ENCODE assay signal across 34 cellular contexts in genomic region chr21:22363504-22363903, GRCh38.
"Had no signal": no experiment of that assay in that cellular context is flagged by ENCODE, and none has a peak within 500 bp of the region (broad histone marks: within the 10 kb centered on the region; RNA-seq: fewer than 3 reads in every experiment).

No MANE protein-coding gene starts in this region.

- H3K36me3 Mint-ChIP-seq: activated CD8-positive, alpha-beta memory T cell treated with anti-CD3 and anti-CD28 coated beads, Interleukin-2, amount 10 ng/mL, durations not matched to agents 7 days and 5 days; activated naive CD8-positive, alpha-beta T cell treated with anti-CD3 and anti-CD28 coated beads for 36 hours had no signal

- H3K27ac Mint-ChIP-seq: activated CD4-positive, alpha-beta memory T cell treated with anti-CD3 and anti-CD28 coated beads, Interleukin-2, amount 10 ng/mL, durations not matched to agents 7 days and 5 days; activated CD8-positive, alpha-beta memory T cell treated with anti-CD3 and anti-CD28 coated beads, Interleukin-2, amount 10 ng/mL, durations not matched to agents 7 days and 5 days; activated naive CD8-positive, alpha-beta T cell treated with anti-CD3 and anti-CD28 coated beads for 36 hours had no signal

- H3K4me3 Mint-ChIP-seq: activated CD4-positive, alpha-beta memory T cell treated with anti-CD3 and anti-CD28 coated beads, Interleukin-2, amount 10 ng/mL, durations not matched to agents 7 days and 5 days; activated CD8-positive, alpha-beta memory T cell treated with anti-CD3 and anti-CD28 coated beads, Interleukin-2, amount 10 ng/mL, durations not matched to agents 7 days and 5 days; activated naive CD8-positive, alpha-beta T cell treated with anti-CD3 and anti-CD28 coated beads for 36 hours had no signal

- H3K4me1 Mint-ChIP-seq: activated CD4-positive, alpha-beta memory T cell treated with anti-CD3 and anti-CD28 coated beads, Interleukin-2, amount 10 ng/mL, durations not matched to agents 7 days and 5 days; activated CD8-positive, alpha-beta memory T cell treated with anti-CD3 and anti-CD28 coated beads, Interleukin-2, amount 10 ng/mL, durations not matched to agents 7 days and 5 days; activated naive CD8-positive, alpha-beta T cell treated with anti-CD3 and anti-CD28 coated beads for 36 hours had no signal

- FAIRE-seq: RCC 7860 had no signal

- H3K4me2 ChIP-seq: PC-9 had no signal

- H3K27me3 Mint-ChIP-seq: activated CD4-positive, alpha-beta memory T cell treated with anti-CD3 and anti-CD28 coated beads, Interleukin-2, amount 10 ng/mL, durations not matched to agents 7 days and 5 days; activated CD8-positive, alpha-beta memory T cell treated with anti-CD3 and anti-CD28 coated beads, Interleukin-2, amount 10 ng/mL, durations not matched to agents 7 days and 5 days; activated naive CD8-positive, alpha-beta T cell treated with anti-CD3 and anti-CD28 coated beads for 36 hours had no signal

- H3K36me3 ChIP-seq: brain microvascular endothelial cell, WERI-Rb-1 had no signal

- DNase-seq: activated CD4-positive, alpha-beta memory T cell treated with anti-CD3 and anti-CD28 coated beads, Interleukin-2, amount 10 ng/mL, durations not matched to agents 7 days and 5 days; activated CD4-positive, alpha-beta T cell treated with anti-CD3 and anti-CD28 coated beads for 1 hour; activated CD4-positive, alpha-beta T cell treated with anti-CD3 and anti-CD28 coated beads for 48 hours; activated CD4-positive, CD25-positive, alpha-beta regulatory T cell; activated CD8-positive, alpha-beta memory T cell treated with anti-CD3 and anti-CD28 coated beads for 24 hours; activated CD8-positive, alpha-beta memory T cell treated with anti-CD3 and anti-CD28 coated beads, Interleukin-2, amount 10 ng/mL, durations not matched to agents 7 days and 5 days; activated CD8-positive, alpha-beta memory T cell treated with anti-CD3 and anti-CD28 coated beads, Interleukin-2, amount 50 U/mL, for 48 hours; activated effector memory CD4-positive, alpha-beta T cell treated with Interleukin-2 at 50 U/mL for 16 hours; activated naive CD4-positive, alpha-beta T cell treated with anti-CD3 and anti-CD28 coated beads, Interleukin-2, amount 50 U/mL, for 16 hours; activated naive CD8-positive, alpha-beta T cell treated with anti-CD3 and anti-CD28 coated beads for 36 hours; activated T-cell treated with anti-CD3 and anti-CD28 coated beads, Interleukin-2, amount 50 U/mL, for 48 hours; amniotic stem cell; aorta; brain microvascular endothelial cell; central memory CD4-positive, alpha-beta T cell; NCI-H1105 treated with DMSO at 0.1 percent for 48 hours; NCI-H1436; NCI-H1694; NCI-H1930; NCI-H2081 treated with DMSO at 0.1 percent for 48 hours; NCI-H226; NCI-H446 treated with DMSO at 0.1 percent for 48 hours; NCI-H524; NK-92 treated with Interleukin-12 subunit alpha and Interleukin-12 subunit beta, amount 100 ng/mL, for 24 hours; PC-9; SIG-M5; T-helper 1 cell; T-helper 2 cell; T-helper 9 cell; WERI-Rb-1 had no signal

- H3K9me3 Mint-ChIP-seq: activated naive CD8-positive, alpha-beta T cell treated with anti-CD3 and anti-CD28 coated beads for 36 hours had no signal

- H2AFZ ChIP-seq: PC-9 had no signal

- H3K27ac ChIP-seq: brain microvascular endothelial cell, PC-9, RWPE1, WERI-Rb-1 had no signal

- H3K4me3 ChIP-seq: PC-9 had no signal

- H3K27me3 ChIP-seq: brain microvascular endothelial cell had no signal

- ATAC-seq: activated CD8-positive, alpha-beta memory T cell treated with anti-CD3 and anti-CD28 coated beads, Interleukin-2, amount 10 ng/mL, durations not matched to agents 7 days and 5 days; Right ventricle myocardium inferior; SK-N-SH treated with all-trans-retinoic acid at 6 μM for 48 hours had no signal
